12 cellular contexts compared by ENCODE assay signal in the genomic region with DNA sequence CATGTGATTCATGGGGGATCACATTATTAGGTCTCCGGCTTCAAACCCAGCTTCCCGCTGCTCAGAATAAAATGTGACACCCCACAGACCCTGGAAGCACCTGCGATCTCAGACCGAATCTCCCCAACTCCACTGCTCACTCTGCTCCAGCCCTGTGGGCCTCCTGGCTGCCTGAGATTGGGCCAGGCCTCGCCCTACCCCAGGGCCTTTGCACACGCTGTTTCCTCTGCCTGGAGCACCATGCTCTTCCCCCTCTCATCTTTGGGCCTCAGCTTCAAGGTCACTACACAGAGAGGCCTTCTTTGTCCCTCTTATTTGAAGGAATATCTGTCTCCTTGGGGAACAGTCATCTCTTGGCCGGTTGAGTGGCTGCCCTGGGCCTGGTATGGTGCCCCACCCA. TPM values are rescaled to one million over a fixed set of nuclear protein-coding genes. Genes with fewer than 3 reads are reported as not detected.
DNase-seq lines count a peak whose midpoint lies in the region; ATAC-seq and TF ChIP-seq lines count a peak whose summit lies in the region.
"Had no signal": no experiment of that assay in that cellular context is flagged by ENCODE, and none has a peak within 500 bp of the region (broad histone marks: within the 10 kb centered on the region; RNA-seq: fewer than 3 reads in every experiment).

No MANE protein-coding gene starts in this region.

- no peak for DNase-seq in heart left ventricle
- no peak for DNase-seq in Right ventricle myocardium inferior (ENCODE audit: missing footprints)
- peak in 1 of 3 donors; percentile 47 for DNase-seq in right cardiac atrium
- peak in 1 of 2 donors; percentile 38 for DNase-seq in psoas muscle
- no peak for DNase-seq in GM23248
- no peak for DNase-seq in dermis blood vessel endothelial cell
- DNase-seq in DMS 273 (lab: John Stamatoyannopoulos, UW; ENCODE audit: unreplicated experiment): no peak
- no peak for DNase-seq in NCI-H510A treated with DMSO at 0.1 percent for 48 hours (lab: John Stamatoyannopoulos, UW)
- DNase-seq: NCI-H187, SIG-M5 had no signal

- no peaks in the 10 kb centered on the region for H3K79me2 ChIP-seq in GM23248 (ENCODE audit: insufficient read depth)

- H3K9me3 ChIP-seq in heart left ventricle: peaks cover 0 to 9% (median 0%) of the 10 kb centered on the region in 12 donors
- H3K9me3 ChIP-seq in right cardiac atrium (ENCODE audit: control insufficient read depth, low read length): no peaks in the 10 kb centered on the region
- H3K9me3 ChIP-seq in psoas muscle: no peaks in the 10 kb centered on the region
- no peaks in the 10 kb centered on the region for H3K9me3 ChIP-seq in GM23248 (ENCODE audit: low read depth)

- H3K27ac ChIP-seq in heart left ventricle (peak overlapping the region; percentile 30 to 96 (median 86)), right cardiac atrium (ENCODE audit: low read length) (peak overlapping the region; percentile 59), psoas muscle (peak overlapping the region; percentile 98), GM23248 (no peak overlapping the region)
- H3K27ac ChIP-seq: epithelial cell of prostate, KMS-11 had no signal

- H4K20me1 ChIP-seq in GM23248 (ENCODE audit: insufficient read depth): no peaks in the 10 kb centered on the region

- no peak overlapping the region for H3K4me2 ChIP-seq in GM23248 (ENCODE audit: unreplicated experiment)
- H3K4me2 ChIP-seq: KMS-11 had no signal

- 97 to 99% (median 98%) methylated on average over 6 to 7 of the region's 7 CpGs for WGBS in heart left ventricle, 4 donors
- 95% methylated on average over 7 of the region's 7 CpGs for WGBS in right cardiac atrium
- 87 to 89% (median 89%) methylated on average over 7 of the region's 7 CpGs for WGBS in psoas muscle, 3 donors
- 89 to 97% methylated on average over 7 of the region's 7 CpGs for WGBS in GM23248 (ENCODE audit: low coverage in 1 of 2, low lambda C conversion rate in 2 of 2, missing lambda C conversion rate in 2 of 2), 2 experiments

- TF ChIP-seq CTCF in heart left ventricle (IDR thresholded peaks at IDR 0.05): no peak
- no peak for TF ChIP-seq CTCF in psoas muscle (IDR thresholded peaks at IDR 0.05)

- H2AFZ ChIP-seq in GM23248: no peak overlapping the region

- H3K9me2 ChIP-seq in GM23248 (ENCODE audit: insufficient read depth): no peaks in the 10 kb centered on the region

- H3K36me3 ChIP-seq in heart left ventricle (no peaks in the 10 kb centered on the region), psoas muscle (ENCODE audit: insufficient read depth in 1 of 2, low read depth in 1 of 2) (no peaks in the 10 kb centered on the region), GM23248 (ENCODE audit: low read depth) (no peaks in the 10 kb centered on the region)

- H3K27me3 ChIP-seq in heart left ventricle (no peaks in the 10 kb centered on the region), right cardiac atrium (ENCODE audit: control insufficient read depth, insufficient read depth) (no peaks in the 10 kb centered on the region), psoas muscle (ENCODE audit: insufficient read depth in 3 of 3, low read length in 2 of 3) (no peaks in the 10 kb centered on the region), GM23248 (replicated peaks; ENCODE audit: insufficient read depth) (peaks cover 11% of the 10 kb centered on the region; the same call in 1 of the 2 replicates)

- intact Hi-C loops in heart left ventricle (cut with DNase I) (loop anchor here in 9 of 10 donors (2.0 to 10.0 kb wide), 7 partner anchors 29 to 55 kb away; a partner anchor contains a TSS), Right ventricle myocardium inferior (cut with DNase I) (loop anchor here (2.0 kb wide), 2 partner anchors 29 to 45 kb away; no protein-coding TSS in a partner anchor), right cardiac atrium (cut with DNase I) (loop anchor here in 1 of 4 donors (2.0 kb wide), 1 partner anchor 43 kb away; no protein-coding TSS in a partner anchor), psoas muscle (cut with DNase I) (loop anchor here (5.0 kb wide), 2 partner anchors 37 to 43 kb away; no protein-coding TSS in a partner anchor)

- TF ChIP-seq POLR2A in heart left ventricle (IDR thresholded peaks at IDR 0.05): no peak

- H3F3A ChIP-seq in GM23248 (ENCODE audit: insufficient read depth): no peaks in the 10 kb centered on the region

- H3K4me3 ChIP-seq in heart left ventricle (no peak overlapping the region), right cardiac atrium (ENCODE audit: low read length) (no peak overlapping the region), psoas muscle (no peak overlapping the region), GM23248 (no peak overlapping the region)

- ATAC-seq in heart left ventricle: no peak
- ATAC-seq in Right ventricle myocardium inferior: no peak
- ATAC-seq in right cardiac atrium: no peak
- ATAC-seq in psoas muscle: no peak

- in situ Hi-C loops in GM23248 (cut with MboI): no loop called here

- no peak overlapping the region for H3K9ac ChIP-seq in GM23248
- H3K9ac ChIP-seq: KMS-11 had no signal

- H3K4me1 ChIP-seq in heart left ventricle (peaks cover 0 to 62% (median 35%) of the 10 kb centered on the region in 12 donors), right cardiac atrium (ENCODE audit: control insufficient read depth, insufficient read depth, low read length) (peaks cover 2% of the 10 kb centered on the region), psoas muscle (peaks cover 63% of the 10 kb centered on the region), GM23248 (ENCODE audit: insufficient read depth) (peaks cover 2% of the 10 kb centered on the region)

RNA-seq across cellular contexts. Expression of a gene that starts 48.8 kb away (rescaled TPM):
- total RNA-seq in heart left ventricle: 10 to 100 TPM; 45.6 to 97.9 (median 62.3) TPM
- 100 to 1,000 TPM in 1 of 2 donors, 10 to 100 TPM in 1; 68.5 to 112 TPM for polyA plus RNA-seq in heart left ventricle
- 89.6 TPM for total RNA-seq in Right ventricle myocardium inferior
- total RNA-seq in right cardiac atrium: 100 to 1,000 TPM in 1 of 4 donors, 10 to 100 TPM in 3; 82.6 to 143 (median 94.4) TPM
- 182 TPM for polyA plus RNA-seq in right cardiac atrium
- total RNA-seq in psoas muscle: 100 to 1,000 TPM in 2 of 4 donors, 10 to 100 TPM in 2; 73.2 to 202 (median 93.0) TPM
- polyA plus RNA-seq in psoas muscle: 100 to 1,000 TPM; 135 to 308 (median 144) TPM
- total RNA-seq in GM23248 (2014; rRNA removed; shearing (Covaris generic)): 3.7 and 8.1 TPM in 2 replicates
- 1.3 and 2.0 TPM in 2 replicates for polyA plus RNA-seq in GM23248 (2016; fragmentation: Nextera tagmentation; extraction: Ambion mirVana)
- total RNA-seq in dermis blood vessel endothelial cell: 13.8 and 21.6 TPM in 2 replicates
